15 cellular contexts compared by ENCODE assay signal in genomic region chr1:219445864-219446263, GRCh38.
DNase-seq lines count a peak whose midpoint lies in the region; ATAC-seq and TF ChIP-seq lines count a peak whose summit lies in the region.
"Had no signal": no experiment of that assay in that cellular context is flagged by ENCODE, and none has a peak within 500 bp of the region (broad histone marks: within the 10 kb centered on the region; RNA-seq: fewer than 3 reads in every experiment).

No MANE protein-coding gene starts in this region.

- CTCF ChIA-PET in PC-3 (lab: Charles Lee): no interaction called here
- CTCF ChIA-PET in RWPE1 (lab: Yijun Ruan, JAX): no interaction called here

- no peaks in the 10 kb centered on the region for H3K9me2 ChIP-seq in PC-3 (replicated peaks; ENCODE audit: low read length)

- H3K36me3 ChIP-seq in cardiac muscle cell (no peaks in the 10 kb centered on the region), heart right ventricle (no peaks in the 10 kb centered on the region), PC-3 (ENCODE audit: low read depth, low read length) (no peaks in the 10 kb centered on the region), neural progenitor cell (no peaks in the 10 kb centered on the region), upper lobe of left lung (no peaks in the 10 kb centered on the region)
- H3K36me3 ChIP-seq: BLaER1 had no signal

- H4K20me1 ChIP-seq in PC-3 (ENCODE audit: low read length) (no peaks in the 10 kb centered on the region), neural progenitor cell (ENCODE audit: low read depth) (no peaks in the 10 kb centered on the region)
- H4K20me1 ChIP-seq: BLaER1 had no signal

- no peak for TF ChIP-seq CTCF in cardiac muscle cell (IDR thresholded peaks at IDR 0.05; ENCODE audit: low read depth, low read length)
- TF ChIP-seq CTCF in heart right ventricle (IDR thresholded peaks at IDR 0.05): no peak
- no peak for TF ChIP-seq CTCF in PC-3 (conservative IDR thresholded peaks at IDR 0.05; ENCODE audit: low read depth, low read length)
- TF ChIP-seq CTCF in neural progenitor cell (IDR thresholded peaks at IDR 0.05): no peak
- no peak for TF ChIP-seq CTCF in upper lobe of left lung (IDR thresholded peaks at IDR 0.05)
- no peak for TF ChIP-seq CTCF in RWPE1 (conservative IDR thresholded peaks at IDR 0.05; ENCODE audit: low read depth)

- ATAC-seq in heart right ventricle: no peak
- no peak for ATAC-seq in PC-3
- no peak for ATAC-seq in activated naive CD4-positive, alpha-beta T cell treated with anti-CD3 and anti-CD28 coated beads, Interleukin-2, amount 50 U/mL, for 72 hours
- ATAC-seq in upper lobe of left lung (ENCODE audit: low FRiP score in 2 of 2): no peak
- ATAC-seq: HCT116 had no signal

- no peaks in the 10 kb centered on the region for H3K9me3 ChIP-seq in cardiac muscle cell (ENCODE audit: low read depth)
- no peaks in the 10 kb centered on the region for H3K9me3 ChIP-seq in heart right ventricle
- no peaks in the 10 kb centered on the region for H3K9me3 ChIP-seq in PC-3 (ENCODE audit: low read length)
- H3K9me3 ChIP-seq in neural progenitor cell (ENCODE audit: low read depth): no peaks in the 10 kb centered on the region
- no peaks in the 10 kb centered on the region for H3K9me3 ChIP-seq in upper lobe of left lung
- H3K9me3 ChIP-seq: BLaER1, Caco-2 had no signal

- POLR2A ChIA-PET in PC-3 (lab: Charles Lee; ENCODE audit: unreplicated experiment): no interaction called here
- POLR2A ChIA-PET in RWPE1 (lab: Yijun Ruan, JAX; ENCODE audit: low non-redundant PET): no interaction called here

- H3K27me3 Mint-ChIP-seq in neural progenitor cell (ENCODE audit: insufficient read depth, low read depth): peaks cover 2% of the 10 kb centered on the region
- H3K27me3 Mint-ChIP-seq: CD8-positive, alpha-beta memory T cell had no signal

- no peak for TF ChIP-seq POLR2A in upper lobe of left lung (IDR thresholded peaks at IDR 0.05)

- intact Hi-C loops in heart right ventricle (cut with DNase I): no loop called here
- intact Hi-C loops in PC-3 (cut with micrococcal nuclease): loop anchor here (1.0 kb wide), 2 partner anchors 59 to 109 kb away; no protein-coding TSS in a partner anchor

- H3K9ac ChIP-seq in PC-3 (ENCODE audit: low read length): peak overlapping the region; percentile 2; the same call in 1 of the 2 replicates
- H3K9ac ChIP-seq in neural progenitor cell: no peak overlapping the region
- H3K9ac ChIP-seq: BLaER1 had no signal

- no peaks in the 10 kb centered on the region for H3K9me3 Mint-ChIP-seq in neural progenitor cell
- H3K9me3 Mint-ChIP-seq in activated naive CD4-positive, alpha-beta T cell treated with anti-CD3 and anti-CD28 coated beads, Interleukin-2, amount 50 U/mL, for 72 hours: no peaks in the 10 kb centered on the region
- H3K9me3 Mint-ChIP-seq: CD8-positive, alpha-beta memory T cell had no signal

- WGBS in heart right ventricle, 2 donors: 86 to 89% methylated on average over 2 of the region's 2 CpGs
- WGBS in upper lobe of left lung, 2 donors: 90 to 91% methylated on average over 2 of the region's 2 CpGs

- H3F3A ChIP-seq in PC-3 (ENCODE audit: low read length, unreplicated experiment) (peaks cover 10% of the 10 kb centered on the region), neural progenitor cell (ENCODE audit: low read depth) (no peaks in the 10 kb centered on the region)

- no peaks in the 10 kb centered on the region for H3K36me3 Mint-ChIP-seq in neural progenitor cell
- no peaks in the 10 kb centered on the region for H3K36me3 Mint-ChIP-seq in activated naive CD4-positive, alpha-beta T cell treated with anti-CD3 and anti-CD28 coated beads, Interleukin-2, amount 50 U/mL, for 72 hours
- H3K36me3 Mint-ChIP-seq: CD8-positive, alpha-beta memory T cell had no signal

- no peaks in the 10 kb centered on the region for H3K27me3 ChIP-seq in cardiac muscle cell
- H3K27me3 ChIP-seq in heart right ventricle: no peaks in the 10 kb centered on the region
- no peaks in the 10 kb centered on the region for H3K27me3 ChIP-seq in PC-3 (ENCODE audit: low read length)
- no peaks in the 10 kb centered on the region for H3K27me3 ChIP-seq in neural progenitor cell
- no peaks in the 10 kb centered on the region for H3K27me3 ChIP-seq in upper lobe of left lung
- H3K27me3 ChIP-seq: BLaER1 had no signal

- DNase-seq in cardiac muscle cell (ENCODE audit: low read depth in 1 of 2, low spot score in 1 of 2) (no peak), heart right ventricle (no peak), PC-3 (no peak), neural progenitor cell (ENCODE audit: low spot score) (no peak), upper lobe of left lung (no peak), RWPE1 (ENCODE audit: low spot score) (no peak)
- no peak for DNase-seq in activated naive CD4-positive, alpha-beta T cell treated with anti-CD3 and anti-CD28 coated beads, Interleukin-2, amount 50 U/mL, for 72 hours (ENCODE audit: low spot score in 2 of 2)
- DNase-seq: 8988T; AML-193; Caco-2; CD8-positive, alpha-beta memory T cell; GF-D8 had no signal

- peaks cover 10% of the 10 kb centered on the region for H3K4me1 Mint-ChIP-seq in neural progenitor cell
- H3K4me1 Mint-ChIP-seq: CD8-positive, alpha-beta memory T cell had no signal

- peak overlapping the region; percentile 54 for H3K27ac Mint-ChIP-seq in neural progenitor cell
- no peak overlapping the region for H3K27ac Mint-ChIP-seq in activated naive CD4-positive, alpha-beta T cell treated with anti-CD3 and anti-CD28 coated beads, Interleukin-2, amount 50 U/mL, for 72 hours
- H3K27ac Mint-ChIP-seq: CD8-positive, alpha-beta memory T cell had no signal

- peak overlapping the region; percentile 2 for H3K4me2 ChIP-seq in PC-3 (ENCODE audit: low read length)
- peak overlapping the region; percentile 6 for H3K4me2 ChIP-seq in neural progenitor cell
- H3K4me2 ChIP-seq: BLaER1 had no signal

- no peak overlapping the region for H3K4me3 ChIP-seq in cardiac muscle cell
- H3K4me3 ChIP-seq in heart right ventricle: no peak overlapping the region
- H3K4me3 ChIP-seq in PC-3 (ENCODE audit: low read length): no peak overlapping the region
- no peak overlapping the region for H3K4me3 ChIP-seq in neural progenitor cell
- no peak overlapping the region for H3K4me3 ChIP-seq in upper lobe of left lung
- H3K4me3 ChIP-seq: BLaER1 had no signal

- no peak for TF ChIP-seq EP300 in upper lobe of left lung (IDR thresholded peaks at IDR 0.05)

- no peaks in the 10 kb centered on the region for H3K79me2 ChIP-seq in PC-3 (ENCODE audit: low read length)
- H3K79me2 ChIP-seq in neural progenitor cell (ENCODE audit: low read depth): no peaks in the 10 kb centered on the region

- BruUV-seq in PC-3 (replicated peaks; lab: Mats Ljungman, UMichigan): no TSS peak

- H2AFZ ChIP-seq in PC-3 (ENCODE audit: low read length) (no peak overlapping the region), neural progenitor cell (replicated peaks) (no peak overlapping the region)

- no peak overlapping the region for H3K4me3 Mint-ChIP-seq in neural progenitor cell
- H3K4me3 Mint-ChIP-seq: CD8-positive, alpha-beta memory T cell had no signal

- peaks cover 12% of the 10 kb centered on the region for H3K4me1 ChIP-seq in cardiac muscle cell (ENCODE audit: low read depth)
- no peaks in the 10 kb centered on the region for H3K4me1 ChIP-seq in heart right ventricle
- peaks cover 48% of the 10 kb centered on the region for H3K4me1 ChIP-seq in PC-3 (ENCODE audit: insufficient read depth, low read length)
- peaks cover 18% of the 10 kb centered on the region for H3K4me1 ChIP-seq in neural progenitor cell
- no peaks in the 10 kb centered on the region for H3K4me1 ChIP-seq in upper lobe of left lung
- H3K4me1 ChIP-seq: BLaER1, Caco-2 had no signal

- peak overlapping the region; percentile 74 for H3K27ac ChIP-seq in cardiac muscle cell
- no peak overlapping the region for H3K27ac ChIP-seq in heart right ventricle
- H3K27ac ChIP-seq in PC-3 (ENCODE audit: low read length): peak overlapping the region; percentile 60
- no peak overlapping the region for H3K27ac ChIP-seq in neural progenitor cell
- H3K27ac ChIP-seq in upper lobe of left lung: no peak overlapping the region
- H3K27ac ChIP-seq in RWPE1: no peak overlapping the region
- H3K27ac ChIP-seq: BLaER1, HL-60 had no signal

Comparison
In these comparisons a context has a peak if more than half of its experiments do, and no peak if none do; other contexts are left out.
1. H3K27ac ChIP-seq: peak in cardiac muscle cell (single experiment) and PC-3 (single experiment); none in heart right ventricle (0 of 10), neural progenitor cell (single experiment), upper lobe of left lung (0 of 4) and RWPE1 (single experiment).